In the genomic region with DNA sequence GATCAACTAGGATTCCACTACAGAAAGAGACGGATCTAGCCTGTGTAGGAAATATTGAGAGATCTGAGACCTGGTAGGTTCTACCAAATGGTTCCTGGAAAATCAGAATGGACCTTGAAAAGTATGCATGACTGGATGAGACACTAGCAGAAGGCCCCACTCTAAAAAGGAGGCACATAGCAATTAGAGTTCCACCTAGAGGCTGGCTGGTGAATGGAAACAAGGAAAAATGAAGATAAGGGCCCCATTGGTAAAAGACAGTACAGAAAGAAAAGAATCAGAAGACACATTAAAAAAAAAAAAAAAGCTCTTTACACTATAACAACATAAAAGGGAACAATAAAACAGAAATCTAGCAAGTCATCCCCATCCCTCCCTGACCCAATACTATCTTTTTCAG, we compare ENCODE assay signal across 10 cellular contexts.
DNase-seq lines count a peak whose midpoint lies in the region; ATAC-seq, FAIRE-seq and TF ChIP-seq lines count a peak whose summit lies in the region.
"Had no signal": no experiment of that assay in that cellular context is flagged by ENCODE, and none has a peak within 500 bp of the region (broad histone marks: within the 10 kb centered on the region; RNA-seq: fewer than 3 reads in every experiment).

No MANE protein-coding gene starts in this region.

- H3K9me3 Mint-ChIP-seq in stimulated activated effector memory CD8-positive, alpha-beta T cell treated with anti-CD3 and anti-CD28 coated beads, Interleukin-12 subunit alpha, Interleukin-12 subunit beta, amount 100 ng/mL, for 72 hours = peaks cover 9% of the 10 kb centered on the region
- H3K9me3 Mint-ChIP-seq in activated naive CD8-positive, alpha-beta T cell treated with anti-CD3 and anti-CD28 coated beads, Interleukin-2, amount 50 U/mL, for 24 hours = peaks cover 4% of the 10 kb centered on the region
- H3K9me3 Mint-ChIP-seq: CD8-positive, alpha-beta memory T cell had no signal

- peak; percentile 15 for FAIRE-seq in H54 (lab: Jason Lieb, UNC)

- H3K27me3 Mint-ChIP-seq in activated naive CD8-positive, alpha-beta T cell treated with anti-CD3 and anti-CD28 coated beads, Interleukin-2, amount 50 U/mL, for 24 hours = no peaks in the 10 kb centered on the region

- no peaks in the 10 kb centered on the region for H3K36me3 Mint-ChIP-seq in stimulated activated effector memory CD8-positive, alpha-beta T cell treated with anti-CD3 and anti-CD28 coated beads, Interleukin-12 subunit alpha, Interleukin-12 subunit beta, amount 100 ng/mL, for 72 hours
- no peaks in the 10 kb centered on the region for H3K36me3 Mint-ChIP-seq in activated naive CD8-positive, alpha-beta T cell treated with anti-CD3 and anti-CD28 coated beads, Interleukin-2, amount 50 U/mL, for 24 hours (ENCODE audit: low read depth)
- H3K36me3 Mint-ChIP-seq: CD8-positive, alpha-beta memory T cell had no signal

- no peak overlapping the region for H3K4me3 Mint-ChIP-seq in stimulated activated effector memory CD8-positive, alpha-beta T cell treated with anti-CD3 and anti-CD28 coated beads, Interleukin-12 subunit alpha, Interleukin-12 subunit beta, amount 100 ng/mL, for 72 hours
- no peak overlapping the region for H3K4me3 Mint-ChIP-seq in activated naive CD8-positive, alpha-beta T cell treated with anti-CD3 and anti-CD28 coated beads, Interleukin-2, amount 50 U/mL, for 24 hours
- H3K4me3 Mint-ChIP-seq: CD8-positive, alpha-beta memory T cell had no signal

- H3K27ac Mint-ChIP-seq in stimulated activated effector memory CD8-positive, alpha-beta T cell treated with anti-CD3 and anti-CD28 coated beads, Interleukin-12 subunit alpha, Interleukin-12 subunit beta, amount 100 ng/mL, for 72 hours = no peak overlapping the region
- H3K27ac Mint-ChIP-seq in activated naive CD8-positive, alpha-beta T cell treated with anti-CD3 and anti-CD28 coated beads, Interleukin-2, amount 50 U/mL, for 24 hours = no peak overlapping the region
- H3K27ac Mint-ChIP-seq: CD8-positive, alpha-beta memory T cell had no signal

- peak; percentile 59 for TF ChIP-seq CTCF in C4-2B (conservative IDR thresholded peaks at IDR 0.05)

- DNase-seq in H54 (ENCODE audit: insufficient read length, low spot score) = no peak
- DNase-seq in SK-N-DZ (ENCODE audit: low spot score) = peak; percentile 12
- peak; percentile 35 for DNase-seq in iris pigment epithelial cell (ENCODE audit: low read depth)
- no peak for DNase-seq in stimulated activated effector memory CD8-positive, alpha-beta T cell treated with anti-CD3 and anti-CD28 coated beads, Interleukin-12 subunit alpha, Interleukin-12 subunit beta, amount 100 ng/mL, for 72 hours (ENCODE audit: low spot score in 2 of 2)
- DNase-seq in activated naive CD8-positive, alpha-beta T cell treated with anti-CD3 and anti-CD28 coated beads, Interleukin-2, amount 50 U/mL, for 24 hours = no peak
- DNase-seq: activated CD4-positive, CD25-positive, alpha-beta regulatory T cell; CD8-positive, alpha-beta memory T cell had no signal

- TF ChIP-seq POLR2A in H54 (IDR thresholded peaks at IDR 0.05; ENCODE audit: low read depth, low read length) = no peak

- H3K4me1 Mint-ChIP-seq in stimulated activated effector memory CD8-positive, alpha-beta T cell treated with anti-CD3 and anti-CD28 coated beads, Interleukin-12 subunit alpha, Interleukin-12 subunit beta, amount 100 ng/mL, for 72 hours = no peaks in the 10 kb centered on the region
- no peaks in the 10 kb centered on the region for H3K4me1 Mint-ChIP-seq in activated naive CD8-positive, alpha-beta T cell treated with anti-CD3 and anti-CD28 coated beads, Interleukin-2, amount 50 U/mL, for 24 hours
- H3K4me1 Mint-ChIP-seq: CD8-positive, alpha-beta memory T cell had no signal

- ATAC-seq in GM21786 (IDR thresholded peaks at IDR 0.05; ENCODE audit: unreplicated experiment) = no peak
- ATAC-seq in stimulated activated effector memory CD8-positive, alpha-beta T cell treated with anti-CD3 and anti-CD28 coated beads, Interleukin-12 subunit alpha, Interleukin-12 subunit beta, amount 100 ng/mL, for 72 hours = no peak
- ATAC-seq in HG02938 (IDR thresholded peaks at IDR 0.05; ENCODE audit: unreplicated experiment) = no peak
- ATAC-seq in activated naive CD8-positive, alpha-beta T cell treated with anti-CD3 and anti-CD28 coated beads, Interleukin-2, amount 50 U/mL, for 24 hours = no peak

- no peak overlapping the region for H3K27ac ChIP-seq in C4-2B

Comparison
In these comparisons a context has a peak if more than half of its experiments do, and no peak if none do; other contexts are left out.
1. DNase-seq: peak in SK-N-DZ (single experiment) and iris pigment epithelial cell (single experiment); none in H54 (single experiment), stimulated activated effector memory CD8-positive, alpha-beta T cell treated with anti-CD3 and anti-CD28 coated beads, Interleukin-12 subunit alpha, Interleukin-12 subunit beta, amount 100 ng/mL, for 72 hours (0 of 2) and activated naive CD8-positive, alpha-beta T cell treated with anti-CD3 and anti-CD28 coated beads, Interleukin-2, amount 50 U/mL, for 24 hours (single experiment).